1 cellular context compared by ENCODE assay signal in genomic region chr1:38859561-38860463, GRCh38.
TF ChIP-seq lines count a peak whose summit lies in the region.

RRAGC (minus strand) TSS chr1:38859772; CDS start chr1:38859646, 126 bp downstream.

TF ChIP-seq in H1, 55 proteins besides CTCF, POLR2A, EP300 and RAD21:
- no peak for TF ChIP-seq EZH2 (IDR thresholded peaks at IDR 0.05; ENCODE audit: low read depth, low read length, severe bottlenecking)
- TF ChIP-seq E2F6 (IDR thresholded peaks at IDR 0.05): peak; percentile 47; the same call in 1 of the 2 replicates
- TF ChIP-seq CREB1 (IDR thresholded peaks at IDR 0.05): peak; percentile 55
- no peak for TF ChIP-seq KDM1A (IDR thresholded peaks at IDR 0.05; ENCODE audit: borderline replicate concordance, low read length)
- TF ChIP-seq NANOG (IDR thresholded peaks at IDR 0.05; ENCODE audit: insufficient read depth, low read depth, low read length, poor library complexity, severe bottlenecking): no peak
- no peak for TF ChIP-seq CHD1 (IDR thresholded peaks at IDR 0.05; ENCODE audit: low read depth, low read length)
- TF ChIP-seq EGR1 (IDR thresholded peaks at IDR 0.05; ENCODE audit: borderline replicate concordance, low read depth, low read length): peak; percentile 36; the same call in 1 of the 2 replicates
- TF ChIP-seq NRF1 (IDR thresholded peaks at IDR 0.05; ENCODE audit: low read depth, low read length): no peak
- TF ChIP-seq USF2 (IDR thresholded peaks at IDR 0.05; ENCODE audit: low read length): peak; percentile 100
- TF ChIP-seq JUN (IDR thresholded peaks at IDR 0.05; ENCODE audit: low read depth, low read length): no peak
- TF ChIP-seq MAX (IDR thresholded peaks at IDR 0.05): peak; percentile 84
- TF ChIP-seq BRCA1 (IDR thresholded peaks at IDR 0.05; ENCODE audit: low read depth, low read length): no peak
- TF ChIP-seq CBX5 (IDR thresholded peaks at IDR 0.05; ENCODE audit: low read depth, low read length): no peak
- TF ChIP-seq MAFK (IDR thresholded peaks at IDR 0.05; ENCODE audit: low read depth, low read length): no peak
- TF ChIP-seq SUZ12 (IDR thresholded peaks at IDR 0.05; ENCODE audit: low read length): no peak
- TF ChIP-seq GTF2F1 (IDR thresholded peaks at IDR 0.05; ENCODE audit: borderline replicate concordance, low read depth, low read length): no peak
- no peak for TF ChIP-seq TAF7 (optimal IDR thresholded peaks at IDR 0.05; ENCODE audit: borderline replicate concordance, low read depth, low read length)
- TF ChIP-seq ZNF274 (IDR thresholded peaks at IDR 0.05; ENCODE audit: borderline replicate concordance, extremely low read depth, low read length): no peak
- TF ChIP-seq CBX8 (IDR thresholded peaks at IDR 0.05; ENCODE audit: borderline replicate concordance, low read depth, low read length): no peak
- TF ChIP-seq PHF8 (conservative IDR thresholded peaks at IDR 0.05; ENCODE audit: low read depth, low read length): peak; percentile 54
- peak; percentile 66 for TF ChIP-seq SP2 (IDR thresholded peaks at IDR 0.05; ENCODE audit: low read length)
- TF ChIP-seq JUND (IDR thresholded peaks at IDR 0.05; ENCODE audit: low read length): no peak
- peak; percentile 45 for TF ChIP-seq KDM4A (IDR thresholded peaks at IDR 0.05; ENCODE audit: low read depth, low read length, severe bottlenecking)
- TF ChIP-seq RFX5 (IDR thresholded peaks at IDR 0.05; ENCODE audit: borderline replicate concordance, low read depth, low read length): no peak
- TF ChIP-seq RNF2 (IDR thresholded peaks at IDR 0.05; ENCODE audit: borderline replicate concordance, low read depth, low read length, missing control alignments, poor library complexity, severe bottlenecking): no peak
- TF ChIP-seq SIRT6 (IDR thresholded peaks at IDR 0.05; ENCODE audit: low read length): no peak
- TF ChIP-seq RBBP5 (IDR thresholded peaks at IDR 0.05; ENCODE audit: borderline replicate concordance, low read depth, low read length): no peak
- TF ChIP-seq FOSL1 (IDR thresholded peaks at IDR 0.05; ENCODE audit: insufficient read depth, low read depth, low read length): no peak
- no peak; the same call in 1 of the 2 replicates for TF ChIP-seq POLR2AphosphoS5 (IDR thresholded peaks at IDR 0.05; ENCODE audit: low read depth, low read length)
- TF ChIP-seq SP1 (IDR thresholded peaks at IDR 0.05; ENCODE audit: low read depth, low read length): peak; percentile 85
- TF ChIP-seq TEAD4 (IDR thresholded peaks at IDR 0.05; ENCODE audit: low read depth, low read length): no peak
- TF ChIP-seq CTBP2 (IDR thresholded peaks at IDR 0.05; ENCODE audit: borderline replicate concordance, insufficient read depth, insufficient read length, low read length): no peak
- TF ChIP-seq SAP30 (IDR thresholded peaks at IDR 0.05; ENCODE audit: insufficient read depth, insufficient replicate concordance, low read length): no peak
- TF ChIP-seq CEBPB (IDR thresholded peaks at IDR 0.05; ENCODE audit: low read depth, low read length): no peak
- peak in 1 of 2 experiments; percentile 54; a peak in 1 of 4 replicates for TF ChIP-seq HDAC2 (IDR thresholded peaks at IDR 0.05; ENCODE audit: borderline replicate concordance in 1 of 2, low read depth in 2 of 2, low read length in 2 of 2)
- peak; percentile 67; the same call in 1 of the 2 replicates for TF ChIP-seq TAF1 (IDR thresholded peaks at IDR 0.05; ENCODE audit: low read depth, low read length)
- no peak for TF ChIP-seq KDM5A (IDR thresholded peaks at IDR 0.05; ENCODE audit: low read length)
- no peak for TF ChIP-seq BCL11A (IDR thresholded peaks at IDR 0.05; ENCODE audit: low read depth in 2 of 2, low read length in 2 of 2)
- peak; percentile 100 for TF ChIP-seq ATF3 (IDR thresholded peaks at IDR 0.05; ENCODE audit: insufficient read depth, low read depth, low read length)
- TF ChIP-seq RXRA (IDR thresholded peaks at IDR 0.05; ENCODE audit: insufficient read depth, low read depth, low read length): no peak
- no peak for TF ChIP-seq ATF2 (IDR thresholded peaks at IDR 0.05; ENCODE audit: low read length)
- 0 out of 2 replicates have a peak, but pooled peaks have one; percentile 57 for TF ChIP-seq TCF12 (IDR thresholded peaks at IDR 0.05; ENCODE audit: low read depth, low read length)
- TF ChIP-seq CHD2 (IDR thresholded peaks at IDR 0.05; ENCODE audit: low read length): peak; percentile 69
- TF ChIP-seq ASH2L (IDR thresholded peaks at IDR 0.05; ENCODE audit: low read length): peak; percentile 83
- no peak for TF ChIP-seq POU5F1 (IDR thresholded peaks at IDR 0.05; ENCODE audit: low read depth, low read length)
- no peak for TF ChIP-seq SRF (IDR thresholded peaks at IDR 0.05; ENCODE audit: low read depth, low read length)
- no peak for TF ChIP-seq HDAC6 (IDR thresholded peaks at IDR 0.05; ENCODE audit: low read depth, low read length)
- no peak for TF ChIP-seq CHD7 (IDR thresholded peaks at IDR 0.05; ENCODE audit: insufficient replicate concordance, low read length)
- TF ChIP-seq GABPA (IDR thresholded peaks at IDR 0.05; ENCODE audit: borderline replicate concordance, insufficient read depth, low read length): no peak
- peak; percentile 98 for TF ChIP-seq SP4 (IDR thresholded peaks at IDR 0.05; ENCODE audit: low read length)
- no peak for TF ChIP-seq BACH1 (IDR thresholded peaks at IDR 0.05; ENCODE audit: low read length)
- no peak for TF ChIP-seq SIX5 (IDR thresholded peaks at IDR 0.05; ENCODE audit: low read depth, low read length)
- TF ChIP-seq TBP (IDR thresholded peaks at IDR 0.05; ENCODE audit: low read depth, low read length): no peak
- TF ChIP-seq SIN3A (conservative IDR thresholded peaks at IDR 0.05 in 1 of 2, IDR thresholded peaks at IDR 0.05 in 1 of 2; ENCODE audit: low read depth in 1 of 2, low read length in 2 of 2): peak; percentile 95; a peak in 3 of 4 replicates
- TF ChIP-seq YY1 (IDR thresholded peaks at IDR 0.05; ENCODE audit: low read depth, low read length): no peak
